ENCODE assay signal across 1 cellular context in genomic region chr2:179049546-179050311, GRCh38.
TF ChIP-seq lines count a peak whose summit lies in the region.

Gene CCDC141 (minus strand): TSS chr2:179050137. CDS start chr2:179049941, 196 bp downstream.

TF ChIP-seq in GM12878, 131 proteins besides CTCF, POLR2A, EP300 and RAD21 (continued from another document):
- TF ChIP-seq, protein P1, sequence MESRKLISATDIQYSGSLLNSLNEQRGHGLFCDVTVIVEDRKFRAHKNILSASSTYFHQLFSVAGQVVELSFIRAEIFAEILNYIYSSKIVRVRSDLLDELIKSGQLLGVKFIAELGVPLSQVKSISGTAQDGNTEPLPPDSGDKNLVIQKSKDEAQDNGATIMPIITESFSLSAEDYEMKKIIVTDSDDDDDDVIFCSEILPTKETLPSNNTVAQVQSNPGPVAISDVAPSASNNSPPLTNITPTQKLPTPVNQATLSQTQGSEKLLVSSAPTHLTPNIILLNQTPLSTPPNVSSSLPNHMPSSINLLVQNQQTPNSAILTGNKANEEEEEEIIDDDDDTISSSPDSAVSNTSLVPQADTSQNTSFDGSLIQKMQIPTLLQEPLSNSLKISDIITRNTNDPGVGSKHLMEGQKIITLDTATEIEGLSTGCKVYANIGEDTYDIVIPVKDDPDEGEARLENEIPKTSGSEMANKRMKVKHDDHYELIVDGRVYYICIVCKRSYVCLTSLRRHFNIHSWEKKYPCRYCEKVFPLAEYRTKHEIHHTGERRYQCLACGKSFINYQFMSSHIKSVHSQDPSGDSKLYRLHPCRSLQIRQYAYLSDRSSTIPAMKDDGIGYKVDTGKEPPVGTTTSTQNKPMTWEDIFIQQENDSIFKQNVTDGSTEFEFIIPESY (IDR thresholded peaks at IDR 0.05): no peak
- TF ChIP-seq SIN3A (IDR thresholded peaks at IDR 0.05; ENCODE audit: low read depth, low read length) (no peak), IKZF2 (IDR thresholded peaks at IDR 0.05) (0 out of 4 replicates have a peak, but pooled peaks of 1 of the 2 experiments have one; percentile 36), YY1 (IDR thresholded peaks at IDR 0.05; ENCODE audit: low read depth, low read length) (0 out of 2 replicates have a peak, but pooled peaks have one; percentile 13), TCF3 (IDR thresholded peaks at IDR 0.05; ENCODE audit: borderline replicate concordance, insufficient read depth, low read depth, low read length) (no peak), SMARCA5 (IDR thresholded peaks at IDR 0.05) (peak; percentile 11; the same call in 1 of the 2 replicates), POU2F2 (IDR thresholded peaks at IDR 0.05; ENCODE audit: borderline replicate concordance, low read depth, low read length) (0 out of 3 replicates have a peak, but pooled peaks have one; percentile 17), NBN (IDR thresholded peaks at IDR 0.05) (peak; percentile 21; the same call in 1 of the 2 replicates), LARP7 (IDR thresholded peaks at IDR 0.05) (0 out of 2 replicates have a peak, but pooled peaks have one; percentile 27), SMC3 (IDR thresholded peaks at IDR 0.05; ENCODE audit: borderline replicate concordance, low read length) (peak; percentile 2; the same call in 1 of the 2 replicates), BHLHE40 (IDR thresholded peaks at IDR 0.05; ENCODE audit: borderline replicate concordance in 1 of 2, low read depth in 2 of 2, low read length in 1 of 2) (no peak), MLLT1 (IDR thresholded peaks at IDR 0.05) (peak; percentile 57; the same call in 1 of the 2 replicates), CHD2 (IDR thresholded peaks at IDR 0.05; ENCODE audit: borderline replicate concordance, low read depth, low read length) (0 out of 2 replicates have a peak, but pooled peaks have one; percentile 30), ZNF217 (IDR thresholded peaks at IDR 0.05) (no peak), EZH2 (IDR thresholded peaks at IDR 0.05; ENCODE audit: borderline replicate concordance, control insufficient read depth, low read depth, low read length) (no peak), MYB (IDR thresholded peaks at IDR 0.05; ENCODE audit: borderline replicate concordance, low read depth, low read length) (no peak), CBX5 (IDR thresholded peaks at IDR 0.05; ENCODE audit: low read depth) (peak; percentile 44; the same call in 1 of the 2 replicates), PML (IDR thresholded peaks at IDR 0.05; ENCODE audit: low read length) (0 out of 2 replicates have a peak, but pooled peaks have one; percentile 52), NFIC (IDR thresholded peaks at IDR 0.05; ENCODE audit: low read depth, low read length) (peak; percentile 51)
- TF ChIP-seq, protein P2, sequence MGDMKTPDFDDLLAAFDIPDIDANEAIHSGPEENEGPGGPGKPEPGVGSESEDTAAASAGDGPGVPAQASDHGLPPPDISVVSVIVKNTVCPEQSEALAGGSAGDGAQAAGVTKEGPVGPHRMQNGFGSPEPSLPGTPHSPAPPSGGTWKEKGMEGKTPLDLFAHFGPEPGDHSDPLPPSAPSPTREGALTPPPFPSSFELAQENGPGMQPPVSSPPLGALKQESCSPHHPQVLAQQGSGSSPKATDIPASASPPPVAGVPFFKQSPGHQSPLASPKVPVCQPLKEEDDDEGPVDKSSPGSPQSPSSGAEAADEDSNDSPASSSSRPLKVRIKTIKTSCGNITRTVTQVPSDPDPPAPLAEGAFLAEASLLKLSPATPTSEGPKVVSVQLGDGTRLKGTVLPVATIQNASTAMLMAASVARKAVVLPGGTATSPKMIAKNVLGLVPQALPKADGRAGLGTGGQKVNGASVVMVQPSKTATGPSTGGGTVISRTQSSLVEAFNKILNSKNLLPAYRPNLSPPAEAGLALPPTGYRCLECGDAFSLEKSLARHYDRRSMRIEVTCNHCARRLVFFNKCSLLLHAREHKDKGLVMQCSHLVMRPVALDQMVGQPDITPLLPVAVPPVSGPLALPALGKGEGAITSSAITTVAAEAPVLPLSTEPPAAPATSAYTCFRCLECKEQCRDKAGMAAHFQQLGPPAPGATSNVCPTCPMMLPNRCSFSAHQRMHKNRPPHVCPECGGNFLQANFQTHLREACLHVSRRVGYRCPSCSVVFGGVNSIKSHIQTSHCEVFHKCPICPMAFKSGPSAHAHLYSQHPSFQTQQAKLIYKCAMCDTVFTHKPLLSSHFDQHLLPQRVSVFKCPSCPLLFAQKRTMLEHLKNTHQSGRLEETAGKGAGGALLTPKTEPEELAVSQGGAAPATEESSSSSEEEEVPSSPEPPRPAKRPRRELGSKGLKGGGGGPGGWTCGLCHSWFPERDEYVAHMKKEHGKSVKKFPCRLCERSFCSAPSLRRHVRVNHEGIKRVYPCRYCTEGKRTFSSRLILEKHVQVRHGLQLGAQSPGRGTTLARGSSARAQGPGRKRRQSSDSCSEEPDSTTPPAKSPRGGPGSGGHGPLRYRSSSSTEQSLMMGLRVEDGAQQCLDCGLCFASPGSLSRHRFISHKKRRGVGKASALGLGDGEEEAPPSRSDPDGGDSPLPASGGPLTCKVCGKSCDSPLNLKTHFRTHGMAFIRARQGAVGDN (IDR thresholded peaks at IDR 0.05): peak; percentile 16; the same call in 1 of the 2 replicates
- TF ChIP-seq, protein P3, sequence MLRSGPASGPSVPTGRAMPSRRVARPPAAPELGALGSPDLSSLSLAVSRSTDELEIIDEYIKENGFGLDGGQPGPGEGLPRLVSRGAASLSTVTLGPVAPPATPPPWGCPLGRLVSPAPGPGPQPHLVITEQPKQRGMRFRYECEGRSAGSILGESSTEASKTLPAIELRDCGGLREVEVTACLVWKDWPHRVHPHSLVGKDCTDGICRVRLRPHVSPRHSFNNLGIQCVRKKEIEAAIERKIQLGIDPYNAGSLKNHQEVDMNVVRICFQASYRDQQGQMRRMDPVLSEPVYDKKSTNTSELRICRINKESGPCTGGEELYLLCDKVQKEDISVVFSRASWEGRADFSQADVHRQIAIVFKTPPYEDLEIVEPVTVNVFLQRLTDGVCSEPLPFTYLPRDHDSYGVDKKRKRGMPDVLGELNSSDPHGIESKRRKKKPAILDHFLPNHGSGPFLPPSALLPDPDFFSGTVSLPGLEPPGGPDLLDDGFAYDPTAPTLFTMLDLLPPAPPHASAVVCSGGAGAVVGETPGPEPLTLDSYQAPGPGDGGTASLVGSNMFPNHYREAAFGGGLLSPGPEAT (IDR thresholded peaks at IDR 0.05; ENCODE audit: low read depth): peak; percentile 38; the same call in 1 of the 2 replicates
